ENCODE assay signal across 18 cellular contexts in the genomic region with DNA sequence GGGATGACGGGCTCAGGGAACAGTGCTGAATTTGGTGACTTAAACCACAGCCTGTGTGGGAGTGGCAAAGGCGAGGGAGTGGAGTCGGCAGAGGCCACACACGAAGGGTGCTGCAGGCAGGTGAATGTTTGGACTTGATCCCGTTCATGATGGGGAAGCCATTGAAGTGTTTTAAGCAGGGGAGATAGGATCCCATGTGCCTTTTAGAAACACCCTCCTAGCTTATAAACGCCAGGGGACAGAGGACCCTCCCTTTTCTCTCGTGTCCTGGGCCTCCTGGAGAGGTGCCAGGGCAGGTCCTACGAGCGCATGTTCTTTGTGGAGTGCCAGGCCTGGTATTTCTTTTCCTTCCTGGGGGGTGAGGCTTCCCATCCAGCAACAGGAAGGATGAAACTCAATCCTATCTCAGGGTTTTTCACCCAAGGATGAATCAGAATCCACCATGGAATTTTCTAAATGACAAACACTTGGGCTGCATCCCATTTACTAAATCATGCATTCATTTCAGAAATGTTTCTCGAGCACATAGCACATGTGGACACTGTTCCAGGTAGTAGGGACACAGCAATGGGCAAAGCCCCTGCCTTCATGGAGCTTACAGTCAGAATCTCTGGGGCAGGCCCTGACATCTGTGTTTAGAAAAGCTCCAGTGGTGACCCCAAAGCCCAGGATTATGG. TPM values are rescaled to one million over a fixed set of nuclear protein-coding genes. Genes with fewer than 3 reads are reported as not detected.
DNase-seq lines count a peak whose midpoint lies in the region; ATAC-seq, FAIRE-seq and TF ChIP-seq lines count a peak whose summit lies in the region.
"Had no signal": no experiment of that assay in that cellular context is flagged by ENCODE, and none has a peak within 500 bp of the region (broad histone marks: within the 10 kb centered on the region; RNA-seq: fewer than 3 reads in every experiment).

No MANE protein-coding gene starts in this region.

- H3F3A ChIP-seq in SK-N-SH (replicated peaks; ENCODE audit: insufficient read depth), result peaks cover 18% of the 10 kb centered on the region

- no peaks in the 10 kb centered on the region for H3K4me1 Mint-ChIP-seq in activated naive CD8-positive, alpha-beta T cell treated with anti-CD3 and anti-CD28 coated beads for 36 hours
- H3K4me1 Mint-ChIP-seq: GM23338 had no signal

- H3K4me2 ChIP-seq in SK-N-SH (0 out of 2 replicates have a peak overlapping the region, but pooled peaks have one; percentile 53), hepatocyte (no peak overlapping the region)
- H3K4me2 ChIP-seq: GM23338 had no signal

- H3K4me3 ChIP-seq in SK-N-SH (ENCODE audit: low read depth in 2 of 2, low read length in 1 of 2) (no peak overlapping the region), hepatocyte (no peak overlapping the region), uterus (no peak overlapping the region)
- H3K4me3 ChIP-seq: gastrocnemius medialis, GM23338 had no signal

- no peak overlapping the region for H3K4me3 Mint-ChIP-seq in activated naive CD8-positive, alpha-beta T cell treated with anti-CD3 and anti-CD28 coated beads for 36 hours
- H3K4me3 Mint-ChIP-seq: activated naive CD4-positive, alpha-beta T cell treated with anti-CD3 and anti-CD28 coated beads for 36 hours; GM23338 had no signal

- CTCF ChIA-PET in SK-N-SH (lab: Yijun Ruan, JAX), result interaction anchor here (1.0 to 3.8 kb wide), 4 partner anchors 12 to 68 kb away, joined by 3 to 15 read pairs (median 6); no protein-coding TSS in a partner anchor

- peak overlapping the region in 1 of 2 experiments; percentile 99; a peak in 2 of 4 replicates for H3K27ac ChIP-seq in SK-N-SH (ENCODE audit: low read depth in 2 of 2, low read length in 1 of 2)
- H3K27ac ChIP-seq in hepatocyte, result peak overlapping the region; percentile 93
- peak overlapping the region; percentile 93 to 95 for H3K27ac ChIP-seq in uterus

- no peak for DNase-seq in SK-N-SH
- peak; percentile 76 for DNase-seq in amniotic epithelial cell (ENCODE audit: low read depth)
- DNase-seq in hepatocyte (ENCODE audit: low spot score), result no peak
- DNase-seq in uterus, result no peak
- DNase-seq in urothelium cell line (ENCODE audit: low spot score), result no peak
- no peak for DNase-seq in activated naive CD8-positive, alpha-beta T cell treated with anti-CD3 and anti-CD28 coated beads for 36 hours
- DNase-seq in T-helper 2 cell, result no peak
- DNase-seq: 8988T; activated naive CD4-positive, alpha-beta T cell treated with anti-CD3 and anti-CD28 coated beads for 36 hours; gastrocnemius medialis; NCI-H1092; NCI-H510A; Right ventricle myocardium superior had no signal

- intact Hi-C loops in uterus (cut with DNase I; ENCODE audit: low total_unique reads), result no loop called here

- H3K36me3 Mint-ChIP-seq in activated naive CD8-positive, alpha-beta T cell treated with anti-CD3 and anti-CD28 coated beads for 36 hours, result peaks cover 6% of the 10 kb centered on the region

- no peaks in the 10 kb centered on the region for H3K9me2 ChIP-seq in SK-N-SH
- no peaks in the 10 kb centered on the region for H3K9me2 ChIP-seq in hepatocyte (replicated peaks; ENCODE audit: insufficient read depth)

- H3K4me1 ChIP-seq in SK-N-SH (ENCODE audit: control insufficient read depth in 1 of 2, insufficient read depth in 2 of 2, low read depth in 1 of 2, low read length in 1 of 2) (peaks cover 15 to 16% of the 10 kb centered on the region in 2 experiments), hepatocyte (ENCODE audit: insufficient read depth) (peaks cover 4% of the 10 kb centered on the region), uterus (peaks cover 5 to 7% of the 10 kb centered on the region in 2 donors)

- no peak for TF ChIP-seq POLR2A in uterus (IDR thresholded peaks at IDR 0.05)

- H3K9me3 ChIP-seq in SK-N-SH (no peaks in the 10 kb centered on the region), hepatocyte (ENCODE audit: low read depth) (no peaks in the 10 kb centered on the region), uterus (no peaks in the 10 kb centered on the region)
- H3K9me3 ChIP-seq: gastrocnemius medialis had no signal

- TF ChIP-seq CTCF in SK-N-SH (IDR thresholded peaks at IDR 0.05) (no peak), hepatocyte (IDR thresholded peaks at IDR 0.05; ENCODE audit: poor library complexity) (no peak), uterus (IDR thresholded peaks at IDR 0.05) (no peak)

- H4K20me1 ChIP-seq in SK-N-SH (ENCODE audit: insufficient read depth) (no peaks in the 10 kb centered on the region), hepatocyte (ENCODE audit: insufficient read depth, poor library complexity, severe bottlenecking) (no peaks in the 10 kb centered on the region)

- no peaks in the 10 kb centered on the region for H3K9me3 Mint-ChIP-seq in activated naive CD8-positive, alpha-beta T cell treated with anti-CD3 and anti-CD28 coated beads for 36 hours
- H3K9me3 Mint-ChIP-seq: activated naive CD4-positive, alpha-beta T cell treated with anti-CD3 and anti-CD28 coated beads for 36 hours had no signal

- peak in 1 of 2 experiments; percentile 63; a peak in 1 of 4 replicates for TF ChIP-seq EP300 in SK-N-SH (IDR thresholded peaks at IDR 0.05; ENCODE audit: borderline replicate concordance in 1 of 2, low read depth in 1 of 2, low read length in 1 of 2)

- 56% methylated on average over 9 of the region's 10 CpGs for WGBS in SK-N-SH (ENCODE audit: low lambda C conversion rate)
- WGBS in hepatocyte (ENCODE audit: low lambda C conversion rate, missing lambda C conversion rate), result 81% methylated on average over 10 of the region's 10 CpGs

- H3K27me3 Mint-ChIP-seq in activated naive CD8-positive, alpha-beta T cell treated with anti-CD3 and anti-CD28 coated beads for 36 hours, result no peaks in the 10 kb centered on the region

- no peak overlapping the region for H3K27ac Mint-ChIP-seq in activated naive CD8-positive, alpha-beta T cell treated with anti-CD3 and anti-CD28 coated beads for 36 hours
- H3K27ac Mint-ChIP-seq: activated naive CD4-positive, alpha-beta T cell treated with anti-CD3 and anti-CD28 coated beads for 36 hours; GM23338 had no signal

- no peaks in the 10 kb centered on the region for H3K36me3 ChIP-seq in SK-N-SH (replicated peaks in 1 of 2; ENCODE audit: control insufficient read depth in 1 of 2, insufficient read depth in 2 of 2, low read length in 1 of 2)
- H3K36me3 ChIP-seq in hepatocyte (replicated peaks; ENCODE audit: insufficient read depth, low read depth), result no peaks in the 10 kb centered on the region
- H3K36me3 ChIP-seq in uterus, result no peaks in the 10 kb centered on the region
- H3K36me3 ChIP-seq: gastrocnemius medialis had no signal

- ATAC-seq in SK-N-SH treated with all-trans-retinoic acid at 6 μM for 48 hours, result no peak; the same call in 2 of the 3 replicates
- ATAC-seq: gastrocnemius medialis, GM23338 had no signal

- POLR2A ChIA-PET in SK-N-SH (lab: Yijun Ruan, JAX), result no interaction called here

- H2AFZ ChIP-seq in SK-N-SH (ENCODE audit: low read depth) (peak overlapping the region; percentile 36; the same call in 1 of the 2 replicates), hepatocyte (no peak overlapping the region)
- H2AFZ ChIP-seq: GM23338 had no signal

- no peaks in the 10 kb centered on the region for H3K27me3 ChIP-seq in SK-N-SH (ENCODE audit: insufficient read depth)
- H3K27me3 ChIP-seq in hepatocyte, result no peaks in the 10 kb centered on the region
- H3K27me3 ChIP-seq in uterus, result no peaks in the 10 kb centered on the region
- H3K27me3 ChIP-seq: gastrocnemius medialis had no signal

- no peak for FAIRE-seq in urothelium cell line (lab: Jason Lieb, UNC)
- FAIRE-seq: D721Med, keratinocyte, TTC549 had no signal

- H3K9ac ChIP-seq in SK-N-SH, result peak overlapping the region; percentile 80; the same call in 1 of the 2 replicates

- TF ChIP-seq RAD21 in SK-N-SH (IDR thresholded peaks at IDR 0.05; ENCODE audit: low read length), result no peak

- H3K79me2 ChIP-seq in SK-N-SH (ENCODE audit: insufficient read depth) (no peaks in the 10 kb centered on the region), hepatocyte (no peaks in the 10 kb centered on the region)

TF ChIP-seq in SK-N-SH, 30 proteins besides CTCF, POLR2A, EP300 and RAD21 (continues in another document):
- TF ChIP-seq EZH2phosphoT487 (IDR thresholded peaks at IDR 0.05; ENCODE audit: borderline replicate concordance, low read depth) (no peak), SIN3A (IDR thresholded peaks at IDR 0.05; ENCODE audit: borderline replicate concordance, low read depth, low read length) (no peak)
- TF ChIP-seq, protein P1, sequence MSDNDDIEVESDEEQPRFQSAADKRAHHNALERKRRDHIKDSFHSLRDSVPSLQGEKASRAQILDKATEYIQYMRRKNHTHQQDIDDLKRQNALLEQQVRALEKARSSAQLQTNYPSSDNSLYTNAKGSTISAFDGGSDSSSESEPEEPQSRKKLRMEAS (IDR thresholded peaks at IDR 0.05; ENCODE audit: low read depth), result peak; percentile 50

TF ChIP-seq in SK-N-SH treated with all-trans-retinoic acid at 6 μM for 48 hours, 23 proteins besides CTCF, POLR2A, EP300 and RAD21:
- TF ChIP-seq GLIS3 (CRISPR knock-in tag; IDR thresholded peaks at IDR 0.05), result no peak
- TF ChIP-seq ARNTL (CRISPR knock-in tag; IDR thresholded peaks at IDR 0.05; ENCODE audit: borderline replicate concordance, low read depth), result no peak
- TF ChIP-seq PPARA (CRISPR knock-in tag; IDR thresholded peaks at IDR 0.05; ENCODE audit: borderline replicate concordance), result no peak
- TF ChIP-seq ZNF70 (CRISPR knock-in tag; IDR thresholded peaks at IDR 0.05), result no peak
- TF ChIP-seq ISL1 (CRISPR knock-in tag; IDR thresholded peaks at IDR 0.05), result no peak
- no peak for TF ChIP-seq ZFP30 (CRISPR knock-in tag; IDR thresholded peaks at IDR 0.05)

RNA-seq across cellular contexts. Expression of a gene that starts 59.6 kb away (rescaled TPM):
- polyA plus RNA-seq in SK-N-SH (2012; rRNA removed) (not detected in 2 replicates), hepatocyte (4.7 and 9.2 TPM in 2 replicates)
- 0.05 TPM in 1 of 2 replicates, not detected in the other for polyA plus RNA-seq in SK-N-SH (2012; cell fraction: cytosol; rRNA removed)
- polyA plus RNA-seq in SK-N-SH (2012; cell fraction: nucleus; rRNA removed), result 0.04 and 0.13 TPM in 2 replicates
- total RNA-seq in hepatocyte (0.44 and 0.83 TPM in 2 replicates), uterus (100 to 1,000 TPM in 1 of 4 donors, 1 to 10 TPM in 1, under 1 TPM in 2; 0.41 to 115 (median 2.9) TPM)
- total RNA-seq in activated naive CD8-positive, alpha-beta T cell treated with anti-CD3 and anti-CD28 coated beads for 36 hours, result not detected
- total RNA-seq: activated naive CD4-positive, alpha-beta T cell treated with anti-CD3 and anti-CD28 coated beads for 36 hours had no signal
- polyA plus RNA-seq: GM23338, keratinocyte had no signal
